ENCODE assay signal across 8 cellular contexts in the genomic region with DNA sequence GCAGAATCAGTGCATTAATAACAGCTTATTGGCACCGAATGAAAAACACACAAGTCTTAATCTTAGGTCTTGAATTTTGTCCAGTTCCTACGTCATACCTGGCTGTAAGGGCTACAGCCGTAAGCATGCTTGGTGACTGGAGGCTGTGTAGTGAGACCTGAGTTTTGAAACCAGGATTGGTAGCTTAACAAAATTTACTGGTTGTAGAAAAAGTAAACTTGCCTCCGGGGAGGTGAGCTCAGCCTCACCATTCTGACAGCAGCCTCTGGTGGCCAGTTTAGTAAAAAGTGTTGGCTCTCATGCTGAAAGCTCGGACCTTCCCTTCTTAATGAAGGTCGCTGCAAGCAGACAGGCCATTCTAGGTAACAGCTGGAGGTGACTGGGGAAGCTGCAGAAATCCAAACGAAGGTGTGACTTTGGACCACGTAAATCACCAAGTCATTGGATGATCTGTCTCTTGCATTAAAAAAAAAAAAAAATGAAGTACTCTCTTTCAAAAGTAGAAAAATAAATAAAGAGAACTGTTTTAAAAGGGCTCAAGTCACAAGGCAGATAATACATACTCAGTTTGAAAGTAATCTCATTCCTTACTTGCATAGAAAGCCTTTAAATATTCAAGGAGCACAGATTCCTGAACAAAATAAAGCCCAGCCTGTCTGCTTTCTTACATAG. TPM values are rescaled to one million over a fixed set of nuclear protein-coding genes. Genes with fewer than 3 reads are reported as not detected.
DNase-seq lines count a peak whose midpoint lies in the region; ATAC-seq, FAIRE-seq and TF ChIP-seq lines count a peak whose summit lies in the region.

No MANE protein-coding gene starts in this region.

- H3K9ac ChIP-seq in KMS-11 (no peak overlapping the region), HepG2 (ENCODE audit: insufficient read depth, low read depth, low read length) (no peak overlapping the region; the same call in 1 of the 2 replicates)

- H3K9me3 ChIP-seq in HepG2 (ENCODE audit: low read length) (no peaks in the 10 kb centered on the region), vagina (no peaks in the 10 kb centered on the region)

- TF ChIP-seq CTCF in KMS-11 (conservative IDR thresholded peaks at IDR 0.05; ENCODE audit: low read depth, low read length) (0 out of 2 replicates have a peak, but pooled peaks have one; percentile 23), cardiac fibroblast (IDR thresholded peaks at IDR 0.05; ENCODE audit: low read depth, low read length) (peak; percentile 83), HepG2 (CRISPR knock-in tag; IDR thresholded peaks at IDR 0.05) (peak; percentile 83), CD14-positive monocyte (IDR thresholded peaks at IDR 0.05) (no peak), vagina (IDR thresholded peaks at IDR 0.05) (no peak)

- H3K27ac Mint-ChIP-seq in CD14-positive monocyte, result no peak overlapping the region
- no peak overlapping the region for H3K27ac Mint-ChIP-seq in activated naive CD4-positive, alpha-beta T cell treated with anti-CD3 and anti-CD28 coated beads for 36 hours

- H3K27ac ChIP-seq in KMS-11 (no peak overlapping the region), HepG2 (ENCODE audit: extremely low read length, insufficient read depth, low read length) (peak overlapping the region; percentile 55), vagina (no peak overlapping the region)

- H4K20me1 ChIP-seq in KMS-11 (ENCODE audit: insufficient read depth) (no peaks in the 10 kb centered on the region), HepG2 (ENCODE audit: insufficient read depth, low read length) (no peaks in the 10 kb centered on the region)

- H3K36me3 ChIP-seq in KMS-11 (ENCODE audit: insufficient read depth) (no peaks in the 10 kb centered on the region), HepG2 (replicated peaks in 1 of 2; ENCODE audit: control insufficient read depth in 1 of 2, insufficient read depth in 2 of 2, low read length in 2 of 2) (no peaks in the 10 kb centered on the region), vagina (no peaks in the 10 kb centered on the region)

- no peak overlapping the region for H2AFZ ChIP-seq in KMS-11 (ENCODE audit: low read depth)
- no peak overlapping the region for H2AFZ ChIP-seq in HepG2 (ENCODE audit: low read length)

- 51% methylated on average over 8 of the region's 8 CpGs for WGBS in HepG2 (ENCODE audit: low lambda C conversion rate)

- no peak overlapping the region for H3K4me3 ChIP-seq in KMS-11 (IDR thresholded peaks at IDR 0.05; ENCODE audit: insufficient read depth, low read depth, low read length)
- H3K4me3 ChIP-seq in cardiac fibroblast (replicated peaks in 1 of 2; ENCODE audit: low read depth in 2 of 2, low read length in 2 of 2), result no peak overlapping the region
- H3K4me3 ChIP-seq in HepG2 (replicated peaks in 1 of 3; ENCODE audit: insufficient read depth in 1 of 3, low read depth in 2 of 3, low read length in 3 of 3), result no peak overlapping the region
- H3K4me3 ChIP-seq in vagina, result no peak overlapping the region

- POLR2A ChIA-PET in HepG2 (lab: Yijun Ruan, JAX), result interaction anchor here (0.7 to 2.0 kb wide), 3 partner anchors 19 to 59 kb away, joined by 3 to 14 read pairs (median 4); no protein-coding TSS in a partner anchor

- BruUV-seq in HepG2 (replicated peaks; lab: Mats Ljungman, UMichigan), result no TSS peak

- H3K4me3 Mint-ChIP-seq in CD14-positive monocyte, result no peak overlapping the region
- no peak overlapping the region for H3K4me3 Mint-ChIP-seq in activated naive CD4-positive, alpha-beta T cell treated with anti-CD3 and anti-CD28 coated beads for 36 hours

- in situ Hi-C loops in HepG2 (cut with HindIII; ENCODE audit: extremely low pct_ligation_motif_present, low pct_unique_long_range_greater_than_20kb), result no loop called here

- H3K27me3 Mint-ChIP-seq in CD14-positive monocyte (ENCODE audit: low read depth in 3 of 3), result peaks cover 0 to 3% (median 0%) of the 10 kb centered on the region in 3 donors
- no peaks in the 10 kb centered on the region for H3K27me3 Mint-ChIP-seq in activated naive CD4-positive, alpha-beta T cell treated with anti-CD3 and anti-CD28 coated beads for 36 hours (ENCODE audit: low read depth)

- H3K27me3 ChIP-seq in KMS-11 (ENCODE audit: insufficient read depth, low read depth), result no peaks in the 10 kb centered on the region
- no peaks in the 10 kb centered on the region for H3K27me3 ChIP-seq in HepG2 (ENCODE audit: control insufficient read depth in 1 of 2, insufficient read depth in 2 of 2, low read length in 2 of 2)
- no peaks in the 10 kb centered on the region for H3K27me3 ChIP-seq in vagina

- no peaks in the 10 kb centered on the region for H3K36me3 Mint-ChIP-seq in CD14-positive monocyte
- H3K36me3 Mint-ChIP-seq in activated naive CD4-positive, alpha-beta T cell treated with anti-CD3 and anti-CD28 coated beads for 36 hours (ENCODE audit: low read depth), result no peaks in the 10 kb centered on the region

- TF ChIP-seq EP300 in HepG2 (IDR thresholded peaks at IDR 0.05; ENCODE audit: low read depth in 2 of 2, low read length in 2 of 2) (no peak), HepG2 (CRISPR knock-in tag; IDR thresholded peaks at IDR 0.05; ENCODE audit: borderline replicate concordance) (no peak)

- H3K9me3 Mint-ChIP-seq in CD14-positive monocyte, result no peaks in the 10 kb centered on the region
- H3K9me3 Mint-ChIP-seq in activated naive CD4-positive, alpha-beta T cell treated with anti-CD3 and anti-CD28 coated beads for 36 hours, result no peaks in the 10 kb centered on the region

- FAIRE-seq in HepG2 (lab: Jason Lieb, UNC), result peak; percentile 87

- H3K79me2 ChIP-seq in KMS-11 (ENCODE audit: insufficient read depth, low read depth) (no peaks in the 10 kb centered on the region), HepG2 (ENCODE audit: insufficient read depth, low read length) (no peaks in the 10 kb centered on the region)

- no peaks in the 10 kb centered on the region for H3K4me1 ChIP-seq in KMS-11 (ENCODE audit: low read depth, poor library complexity, severe bottlenecking)
- H3K4me1 ChIP-seq in HepG2 (ENCODE audit: insufficient read depth, low read length), result peaks cover 50% of the 10 kb centered on the region
- H3K4me1 ChIP-seq in vagina, result no peaks in the 10 kb centered on the region

- intact Hi-C loops in HepG2 (cut with micrococcal nuclease; ENCODE audit: unreplicated experiment) (loop anchor here (5.0 kb wide), 1 partner anchor 55 kb away; no protein-coding TSS in a partner anchor), CD14-positive monocyte (cut with micrococcal nuclease) (no loop called here), vagina (cut with DNase I) (no loop called here)
- intact Hi-C loops in activated naive CD4-positive, alpha-beta T cell treated with anti-CD3 and anti-CD28 coated beads for 36 hours (cut with micrococcal nuclease), result no loop called here

- CTCF ChIA-PET in HepG2 (lab: Yijun Ruan, JAX; ENCODE audit: low intra/inter-chr PET ratio, low total read pairs), result no interaction called here
- CTCF ChIA-PET in activated naive CD4-positive, alpha-beta T cell treated with anti-CD3 and anti-CD28 coated beads for 36 hours (lab: Charles Lee), result interaction anchor here (1.4 to 1.7 kb wide), 2 partner anchors 11 to 287 kb away, joined by 4 to 12 read pairs; no protein-coding TSS in a partner anchor

- DNase-seq in Ammon's horn (ENCODE audit: low spot score) (peak; percentile 56), cardiac fibroblast (ENCODE audit: low read depth in 2 of 2) (peak; percentile 73 to 77), HepG2 (ENCODE audit: low spot score) (peak; percentile 55), CD14-positive monocyte (ENCODE audit: low spot score) (no peak), vagina (ENCODE audit: extremely low spot score in 2 of 2) (no peak)
- DNase-seq in activated naive CD4-positive, alpha-beta T cell treated with anti-CD3 and anti-CD28 coated beads for 36 hours, result no peak

- H3K4me2 ChIP-seq in KMS-11 (no peak overlapping the region), HepG2 (ENCODE audit: low read depth, low read length) (peak overlapping the region; percentile 62)

- no peaks in the 10 kb centered on the region for H3K4me1 Mint-ChIP-seq in CD14-positive monocyte
- H3K4me1 Mint-ChIP-seq in activated naive CD4-positive, alpha-beta T cell treated with anti-CD3 and anti-CD28 coated beads for 36 hours (ENCODE audit: low read depth), result peaks cover 3% of the 10 kb centered on the region

- peak; percentile 46; the same call in 1 of the 2 replicates for TF ChIP-seq RAD21 in HepG2 (CRISPR knock-in tag; IDR thresholded peaks at IDR 0.05)

- TF ChIP-seq POLR2A in HepG2 (IDR thresholded peaks at IDR 0.05; ENCODE audit: insufficient read depth in 1 of 2, low read depth in 2 of 2, low read length in 2 of 2), result no peak
- no peak for TF ChIP-seq POLR2A in vagina (IDR thresholded peaks at IDR 0.05)

- peak; percentile 84 for ATAC-seq in HepG2
- no peak for ATAC-seq in HG03571 (IDR thresholded peaks at IDR 0.05; ENCODE audit: unreplicated experiment)

TF ChIP-seq in HepG2, 621 proteins besides CTCF, POLR2A, EP300 and RAD21 (continues in another document):
- TF ChIP-seq HDAC1 (CRISPR knock-in tag; IDR thresholded peaks at IDR 0.05) (no peak), FOXK1 (CRISPR knock-in tag; IDR thresholded peaks at IDR 0.05; ENCODE audit: borderline replicate concordance, low read depth) (0 out of 2 replicates have a peak, but pooled peaks have one; percentile 17)

RNA-seq across cellular contexts. Expression of gene HLCS, which starts 48.8 kb away (rescaled TPM):
- 11.7 and 12.3 TPM in 2 replicates for total RNA-seq in HepG2 (2016; rRNA removed; fragmentation: Illumina TruSeq; extraction: Trizol)
- 1.5 and 2.2 TPM in 2 replicates for total RNA-seq in HepG2 (2016; cell fraction: cytosol; rRNA removed; fragmentation: Illumina TruSeq; extraction: Trizol; ENCODE audit: low read depth)
- 10.3 and 11.9 TPM in 2 replicates for total RNA-seq in HepG2 (2016; cell fraction: insoluble cytoplasmic fraction; rRNA removed; fragmentation: Illumina TruSeq; extraction: Trizol)
- 4.5 and 4.8 TPM in 2 replicates for total RNA-seq in HepG2 (2016; cell fraction: membrane; rRNA removed; fragmentation: Illumina TruSeq; extraction: Trizol)
- 14.0 and 14.6 TPM in 2 replicates for total RNA-seq in HepG2 (2016; cell fraction: nucleus; rRNA removed; fragmentation: Illumina TruSeq; extraction: Trizol)
- 7.9 and 8.5 TPM in 2 replicates for polyA plus RNA-seq in HepG2 (2011; rRNA removed)
- 6.1 and 8.3 TPM in 2 replicates for polyA plus RNA-seq in HepG2 (2011; cell fraction: cytosol; rRNA removed)
- 12.9 and 14.6 TPM in 2 replicates for polyA plus RNA-seq in HepG2 (2011; cell fraction: nucleus; rRNA removed)
- polyA plus RNA-seq in HepG2 (2012), result 6.0 and 7.1 TPM in 2 replicates
- 0.45 and 0.71 TPM in 2 replicates for polyA plus RNA-seq in HepG2 (2016; cell fraction: cytosol; fragmentation: Illumina TruSeq; extraction: Trizol; ENCODE audit: low read depth)
- polyA plus RNA-seq in HepG2 (2016; cell fraction: insoluble cytoplasmic fraction; fragmentation: Illumina TruSeq; extraction: Trizol; ENCODE audit: low read depth), result 6.7 and 7.3 TPM in 2 replicates
- polyA plus RNA-seq in HepG2 (2016; cell fraction: membrane; fragmentation: Illumina TruSeq; extraction: Trizol; ENCODE audit: low read depth), result 1.6 and 1.7 TPM in 2 replicates
- polyA plus RNA-seq in HepG2 (2016; cell fraction: nucleus; fragmentation: Illumina TruSeq; extraction: Trizol; ENCODE audit: insufficient read depth, low read depth), result 8.3 and 8.6 TPM in 2 replicates
- 14.5 and 27.4 TPM in 2 replicates for polyA minus RNA-seq in HepG2 (2011; rRNA and poly(A)+ RNA removed; ENCODE audit: low replicate concordance)
- 9.3 and 9.7 TPM in 2 replicates for polyA minus RNA-seq in HepG2 (2011; cell fraction: cytosol; rRNA and poly(A)+ RNA removed)
- 32.3 and 32.4 TPM in 2 replicates for polyA minus RNA-seq in HepG2 (2011; cell fraction: nucleus; rRNA and poly(A)+ RNA removed)
- 1 to 10 TPM; 2.2 to 3.1 TPM for polyA plus RNA-seq in CD14-positive monocyte
- 10.3 TPM for total RNA-seq in vagina
- total RNA-seq in activated naive CD4-positive, alpha-beta T cell treated with anti-CD3 and anti-CD28 coated beads for 36 hours, result 10 to 100 TPM; 12.5 to 12.6 TPM

Comparison
In these comparisons a context has a peak if more than half of its experiments do, and no peak if none do; other contexts are left out.
1. DNase-seq: peak in Ammon's horn (single experiment), cardiac fibroblast (2 of 2) and HepG2 (single experiment); none in CD14-positive monocyte (single experiment), vagina (0 of 2) and activated naive CD4-positive, alpha-beta T cell treated with anti-CD3 and anti-CD28 coated beads for 36 hours (single experiment).
2. CTCF ChIP-seq: peak in KMS-11 (single experiment), cardiac fibroblast (single experiment) and HepG2 (single experiment); none in CD14-positive monocyte (single experiment) and vagina (0 of 3).